27 cellular contexts compared by ENCODE assay signal in the genomic region with DNA sequence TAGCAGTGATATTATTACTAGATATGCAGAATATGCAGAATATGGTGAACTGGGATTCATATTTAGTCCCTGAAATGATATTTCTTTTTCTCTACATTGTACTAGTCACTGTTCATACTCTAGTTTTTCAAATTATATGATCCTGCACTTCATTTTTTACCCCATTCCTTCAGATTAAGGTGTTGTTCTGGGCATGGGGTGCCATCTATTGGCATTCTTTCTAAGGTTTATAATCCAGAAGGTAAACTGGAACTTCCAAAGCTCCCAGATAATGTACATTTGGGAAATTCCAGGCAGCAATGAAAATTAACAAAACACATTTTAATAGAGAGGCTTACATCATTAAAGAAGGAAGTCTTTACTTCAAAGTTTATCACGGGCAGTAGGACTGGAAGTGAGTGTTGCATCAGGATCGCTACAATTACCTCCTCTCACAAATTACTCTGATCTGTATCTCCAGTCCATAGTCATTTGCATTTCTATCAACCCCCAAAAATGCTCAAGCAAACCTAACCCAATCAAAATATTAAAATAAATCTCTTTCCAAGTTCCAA. TPM values are rescaled to one million over a fixed set of nuclear protein-coding genes. Genes with fewer than 3 reads are reported as not detected.
DNase-seq lines count a peak whose midpoint lies in the region; ATAC-seq, FAIRE-seq and TF ChIP-seq lines count a peak whose summit lies in the region.
"Had no signal": no experiment of that assay in that cellular context is flagged by ENCODE, and none has a peak within 500 bp of the region (broad histone marks: within the 10 kb centered on the region; RNA-seq: fewer than 3 reads in every experiment).

No MANE protein-coding gene starts in this region.

- TF ChIP-seq CTCF in OCI-LY7 (conservative IDR thresholded peaks at IDR 0.05; ENCODE audit: low read length), result peak; percentile 46; the same call in 1 of the 2 replicates

- H3K79me2 ChIP-seq in OCI-LY7 (ENCODE audit: insufficient read depth, low read depth, low read length), result peaks cover 95% of the 10 kb centered on the region; the same call in 1 of the 2 replicates

- no peak overlapping the region for H3K27ac ChIP-seq in OCI-LY7 (ENCODE audit: low read depth, low read length, poor library complexity, severe bottlenecking)
- H3K27ac ChIP-seq: cardiac muscle cell, right atrium auricular region, SJSA1, stomach had no signal

- peak overlapping the region; percentile 33 for H3K27ac Mint-ChIP-seq in central memory CD8-positive, alpha-beta T cell (ENCODE audit: low read depth)
- H3K27ac Mint-ChIP-seq: activated naive CD4-positive, alpha-beta T cell treated with anti-CD3 and anti-CD28 coated beads for 36 hours had no signal

- H3K27me3 Mint-ChIP-seq in central memory CD8-positive, alpha-beta T cell, result no peaks in the 10 kb centered on the region

- no peaks in the 10 kb centered on the region for H3K9me3 Mint-ChIP-seq in central memory CD8-positive, alpha-beta T cell
- H3K9me3 Mint-ChIP-seq: activated naive CD4-positive, alpha-beta T cell treated with anti-CD3 and anti-CD28 coated beads for 36 hours; activated T-cell treated with anti-CD3 and anti-CD28 coated beads, Interleukin-2, amount 50 U/mL, for 4 hours had no signal

- peaks cover 14% of the 10 kb centered on the region; the same call in 1 of the 2 replicates for H3K36me3 ChIP-seq in OCI-LY7 (ENCODE audit: insufficient read depth, low read length)
- H3K36me3 ChIP-seq: cardiac muscle cell, right atrium auricular region, SJSA1, stomach had no signal

- H3K4me1 ChIP-seq in OCI-LY7 (ENCODE audit: insufficient read depth, low read length, poor library complexity, severe bottlenecking), result peaks cover 73% of the 10 kb centered on the region

- ATAC-seq in central memory CD8-positive, alpha-beta T cell (replicated peaks; ENCODE audit: extremely low read depth, poor library complexity, severe bottlenecking), result no peak
- no peak for ATAC-seq in GM18505 (IDR thresholded peaks at IDR 0.05; ENCODE audit: unreplicated experiment)
- ATAC-seq: activated T-cell treated with anti-CD3 and anti-CD28 coated beads, Interleukin-2, amount 50 U/mL, for 4 hours; left cardiac atrium; PC-3 had no signal

- TF ChIP-seq POLR2A in GM18505 (IDR thresholded peaks at IDR 0.05; ENCODE audit: borderline replicate concordance, extremely low read depth, insufficient read depth, insufficient read length) (no peak), H54 (IDR thresholded peaks at IDR 0.05; ENCODE audit: low read depth, low read length) (no peak)

- H3K4me3 Mint-ChIP-seq in central memory CD8-positive, alpha-beta T cell, result no peak overlapping the region
- H3K4me3 Mint-ChIP-seq: activated naive CD4-positive, alpha-beta T cell treated with anti-CD3 and anti-CD28 coated beads for 36 hours; activated T-cell treated with anti-CD3 and anti-CD28 coated beads, Interleukin-2, amount 50 U/mL, for 4 hours had no signal

- CTCF ChIA-PET in OCI-LY7 (lab: Charles Lee; ENCODE audit: unreplicated experiment), result no interaction called here

- no peak overlapping the region for H3K4me2 ChIP-seq in OCI-LY7 (ENCODE audit: low read length)

- H3K9me2 ChIP-seq in OCI-LY7 (ENCODE audit: insufficient read depth, low read length), result no peaks in the 10 kb centered on the region

- no peak overlapping the region for H2AFZ ChIP-seq in OCI-LY7 (ENCODE audit: low read length)

- H3K9me3 ChIP-seq in OCI-LY7 (ENCODE audit: low read length), result no peaks in the 10 kb centered on the region; the same call in 1 of the 2 replicates
- H3K9me3 ChIP-seq: right atrium auricular region, SJSA1, stomach had no signal

- no peak for FAIRE-seq in H54 (lab: Jason Lieb, UNC)
- FAIRE-seq: endothelial cell of umbilical vein had no signal

- H3K4me1 Mint-ChIP-seq in central memory CD8-positive, alpha-beta T cell, result peaks cover 37% of the 10 kb centered on the region

- no peaks in the 10 kb centered on the region for H4K20me1 ChIP-seq in OCI-LY7 (ENCODE audit: insufficient read depth, low read length)

- POLR2A ChIA-PET in OCI-LY7 (lab: Charles Lee), result interaction anchor here (0.8 to 2.4 kb wide), 6 partner anchors 9 to 40 kb away, joined by 3 to 13 read pairs (median 4); a partner anchor contains a TSS

- H3K36me3 Mint-ChIP-seq in central memory CD8-positive, alpha-beta T cell (ENCODE audit: insufficient read depth), result peaks cover 9% of the 10 kb centered on the region

- DNase-seq in SIG-M5 treated with dmso at 0.1 percent for 504 hours (lab: John Stamatoyannopoulos, UW; ENCODE audit: unreplicated experiment), result peak; percentile 8
- no peak for DNase-seq in SIG-M5 (lab: John Stamatoyannopoulos, UW)
- DNase-seq in OCI-LY7 (ENCODE audit: low spot score), result no peak
- no peak for DNase-seq in central memory CD8-positive, alpha-beta T cell (ENCODE audit: low spot score in 2 of 2)
- peak; percentile 12 for DNase-seq in superior temporal gyrus (ENCODE audit: extremely low spot score)
- no peak for DNase-seq in H54 (ENCODE audit: insufficient read length, low spot score)
- no peak for DNase-seq in NCI-H345 treated with DMSO at 0.1 percent for 48 hours (lab: John Stamatoyannopoulos, UW; ENCODE audit: unreplicated experiment)
- DNase-seq: activated CD4-positive, alpha-beta T cell treated with anti-CD3 and anti-CD28 coated beads for 1 hour; activated naive CD4-positive, alpha-beta T cell treated with anti-CD3 and anti-CD28 coated beads for 36 hours; activated T-cell treated with anti-CD3 and anti-CD28 coated beads, Interleukin-2, amount 50 U/mL, for 4 hours; amygdala; DMS79; head of caudate nucleus; left cardiac atrium; mesenchymal stem cell; NCI-H2171 treated with DMSO at 0.1 percent for 48 hours; NCI-H526 treated with DMSO at 0.1 percent for 48 hours; occipital lobe; PC-3; stimulated activated CD4-positive, alpha-beta T cell treated with anti-CD3 and anti-CD28 coated beads, Interleukin-12 subunit alpha, Interleukin-12 subunit beta, amount 100 ng/mL, for 4 hours; stomach; trophoblast cell had no signal

- intact Hi-C loops in OCI-LY7 (cut with micrococcal nuclease; ENCODE audit: unreplicated experiment), result no loop called here

- no peak overlapping the region for H3K4me3 ChIP-seq in OCI-LY7 (ENCODE audit: low read depth, low read length, poor library complexity, severe bottlenecking)
- H3K4me3 ChIP-seq: cardiac muscle cell, right atrium auricular region, SJSA1, stomach had no signal

- no TSS peak for BruUV-seq in OCI-LY7 (replicated peaks; lab: Mats Ljungman, UMichigan)

RNA-seq across cellular contexts. Expression of a gene that starts 12.5 kb away (rescaled TPM):
- total RNA-seq in OCI-LY7 (2014; rRNA removed; shearing (Covaris generic)), result 6.9 and 11.5 TPM in 2 replicates
- 18.1 and 22.4 TPM in 2 replicates for total RNA-seq in OCI-LY7 (2022)

Comparison
In these comparisons a context has a peak if more than half of its experiments do, and no peak if none do; other contexts are left out.
1. DNase-seq: peak in SIG-M5 treated with dmso at 0.1 percent for 504 hours (single experiment) and superior temporal gyrus (single experiment); none in SIG-M5 (single experiment), OCI-LY7 (single experiment), central memory CD8-positive, alpha-beta T cell (0 of 2), H54 (single experiment) and NCI-H345 treated with DMSO at 0.1 percent for 48 hours (single experiment).